8 cellular contexts compared by ENCODE assay signal in the genomic region with DNA sequence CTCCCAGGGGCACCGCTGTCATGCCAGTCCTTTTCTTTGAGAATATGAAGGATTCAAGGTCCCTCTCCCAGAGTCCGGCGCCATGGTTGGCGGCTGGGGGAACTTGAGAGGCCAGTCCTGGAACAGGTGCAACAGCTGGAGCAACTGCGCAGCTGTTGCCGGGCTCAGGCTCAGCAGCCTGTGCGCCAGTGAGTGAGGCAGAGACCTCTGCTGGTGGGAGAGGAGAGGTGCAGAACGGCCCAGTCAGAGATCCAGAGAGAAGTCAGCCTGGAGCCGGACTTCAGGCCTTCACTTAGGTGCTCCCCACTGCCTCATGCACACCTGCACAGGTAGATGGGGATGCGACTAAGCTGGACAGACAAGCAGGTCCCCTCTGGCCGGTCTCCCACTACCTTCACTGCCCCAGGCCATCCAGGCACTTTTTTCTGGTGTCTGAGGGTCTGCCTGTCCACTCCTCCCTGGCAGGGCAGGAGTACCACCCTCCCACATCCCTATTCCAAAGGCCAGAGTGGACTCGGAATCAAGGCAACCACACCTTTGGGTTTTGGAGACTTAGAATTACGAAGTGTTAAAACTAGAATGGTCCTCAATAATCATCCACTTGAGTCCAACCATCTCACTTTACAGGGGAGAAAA. TPM values are rescaled to one million over a fixed set of nuclear protein-coding genes. Genes with fewer than 3 reads are reported as not detected.
DNase-seq lines count a peak whose midpoint lies in the region; ATAC-seq, FAIRE-seq and TF ChIP-seq lines count a peak whose summit lies in the region.

No MANE protein-coding gene starts in this region.

- no peak overlapping the region for H3K4me3 Mint-ChIP-seq in T-cell

- H3K27ac ChIP-seq in right cardiac atrium (ENCODE audit: low read length), result no peak overlapping the region

- H3K27me3 Mint-ChIP-seq in T-cell, result peaks cover 18 to 32% of the 10 kb centered on the region in 2 donors

- no peak for FAIRE-seq in H54 (lab: Jason Lieb, UNC)

- H3K36me3 Mint-ChIP-seq in T-cell, result no peaks in the 10 kb centered on the region

- DNase-seq in EH (ENCODE audit: low read depth), result peak; percentile 71
- peak; percentile 92 for DNase-seq in H54 (ENCODE audit: insufficient read length, low spot score)
- peak; percentile 68 for DNase-seq in NCI-H1092 treated with DMSO at 0.1 percent for 48 hours (lab: John Stamatoyannopoulos, UW)
- DNase-seq in T-cell, result peak; percentile 12 to 58 (median 40)
- DNase-seq in anterior cingulate cortex (lab: John Stamatoyannopoulos, UW), result peak in 51 of 58 donors; percentile 6 to 78 (median 47)
- DNase-seq in right cardiac atrium, result peak; percentile 76 to 91 (median 89)
- DNase-seq in sciatic nerve (ENCODE audit: low spot score), result peak; percentile 84

- H3K4me3 ChIP-seq in right cardiac atrium (ENCODE audit: low read length), result no peak overlapping the region

- no peak overlapping the region for H3K27ac Mint-ChIP-seq in T-cell

- H3K4me1 ChIP-seq in right cardiac atrium (ENCODE audit: control insufficient read depth, insufficient read depth, low read length), result no peaks in the 10 kb centered on the region

- intact Hi-C loops in right cardiac atrium (cut with DNase I) (loop anchor here in 3 of 4 donors (2.0 to 10.0 kb wide), 3 partner anchors 24 to 92 kb away; no protein-coding TSS in a partner anchor), sciatic nerve (cut with DNase I) (loop anchor here (5.0 kb wide), 1 partner anchor 964 kb away; the partner anchor contains the start of gene RAB6A)

- H3K4me1 Mint-ChIP-seq in T-cell, result peaks cover 5 to 12% (median 8%) of the 10 kb centered on the region in 3 donors

- no peak for TF ChIP-seq POLR2A in H54 (IDR thresholded peaks at IDR 0.05; ENCODE audit: low read depth, low read length)

- H3K27me3 ChIP-seq in right cardiac atrium (ENCODE audit: control insufficient read depth, insufficient read depth), result no peaks in the 10 kb centered on the region

- POLR2A ChIA-PET in T-cell (lab: Charles Lee), result no interaction called here

- CTCF ChIA-PET in T-cell (lab: Charles Lee), result interaction anchor here in 1 of 2 donors (0.8 to 3.4 kb wide), 3 partner anchors 12 to 24 kb away, joined by 3 to 18 read pairs (median 6); no protein-coding TSS in a partner anchor

- H3K9me3 Mint-ChIP-seq in T-cell, result no peaks in the 10 kb centered on the region

- no peaks in the 10 kb centered on the region for H3K9me3 ChIP-seq in right cardiac atrium (ENCODE audit: control insufficient read depth, low read length)

- WGBS in right cardiac atrium, result 8% methylated on average over 13 of the region's 13 CpGs

- ATAC-seq in T-cell (replicated peaks in 1 of 4), result peak; percentile 87 to 94 (median 92)
- ATAC-seq in right cardiac atrium, result peak; percentile 88
- peak; percentile 96 for ATAC-seq in sciatic nerve
- no peak for ATAC-seq in HG03139 (IDR thresholded peaks at IDR 0.05; ENCODE audit: unreplicated experiment)

RNA-seq across cellular contexts. Expression of gene CHRDL2, which starts 4.6 kb away (rescaled TPM):
- under 1 TPM in 1 of 5 donors, not detected in 4; 0.55 TPM for total RNA-seq in T-cell
- total RNA-seq in right cardiac atrium, result 10 to 100 TPM in 1 of 4 donors, 1 to 10 TPM in 3; 2.7 to 11.8 (median 3.2) TPM
- polyA plus RNA-seq in right cardiac atrium, result 0.97 TPM
- 0.89 TPM for total RNA-seq in sciatic nerve

RNA-seq across cellular contexts. Expression of gene RNF169, which starts 22.0 kb away (rescaled TPM):
- 10 to 100 TPM; 20.3 to 24.9 (median 21.7) TPM for total RNA-seq in T-cell
- total RNA-seq in right cardiac atrium, result 10 to 100 TPM in 3 of 4 donors, 1 to 10 TPM in 1; 9.9 to 11.6 (median 10.8) TPM
- 2.5 TPM for polyA plus RNA-seq in right cardiac atrium
- total RNA-seq in sciatic nerve, result 23.8 TPM

Comparison
In these comparisons a context has a peak if more than half of its experiments do, and no peak if none do; other contexts are left out.
1. DNase-seq: peak in every context shown above with its lines; median percentile 92 in H54; 89 in right cardiac atrium; 84 in sciatic nerve; 71 in EH; 68 in NCI-H1092 treated with DMSO at 0.1 percent for 48 hours; 47 in anterior cingulate cortex; 40 in T-cell.